20 cellular contexts compared by ENCODE assay signal in the genomic region with DNA sequence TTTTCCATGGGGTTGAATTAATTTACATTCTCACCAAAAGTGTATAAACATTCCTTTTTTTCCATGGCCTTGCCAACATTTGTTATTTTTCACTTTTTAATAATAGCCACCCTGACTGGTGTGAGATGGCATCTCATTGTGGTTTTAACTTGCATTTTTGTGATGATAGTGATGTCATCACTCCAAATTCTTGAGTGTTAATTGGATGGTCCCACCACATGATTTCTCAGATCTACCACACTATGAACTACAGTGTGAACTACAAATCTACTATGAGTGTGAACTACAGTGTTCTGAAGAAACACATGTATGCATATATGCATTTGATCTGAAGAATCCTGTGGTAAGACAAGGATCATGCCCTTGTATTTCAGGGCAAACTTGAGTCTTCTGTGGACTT.
DNase-seq lines count a peak whose midpoint lies in the region; ATAC-seq lines count a peak whose summit lies in the region.
"Had no signal": no experiment of that assay in that cellular context is flagged by ENCODE, and none has a peak within 500 bp of the region (broad histone marks: within the 10 kb centered on the region; RNA-seq: fewer than 3 reads in every experiment).

No MANE protein-coding gene starts in this region.

- DNase-seq in EH (ENCODE audit: low read depth) (peak; percentile 40), LHCN-M2 (ENCODE audit: low read depth) (peak; percentile 15), astrocyte of the hippocampus (ENCODE audit: low read depth, low spot score) (peak; percentile 57), mesenchymal stem cell (peak; percentile 22), NAMALWA (ENCODE audit: low spot score) (no peak)
- DNase-seq: DMS79; HCEC 1CT; MG63; NCI-H1092; NCI-H1436 treated with DMSO at 0.1 percent for 48 hours; NCI-H2081; NCI-H510A; NCI-H748 treated with DMSO at 0.1 percent for 48 hours; NK-92 treated with Interleukin-12 subunit alpha and Interleukin-12 subunit beta, amount 100 ng/mL, for 24 hours; Peyer's patch had no signal

- no peak overlapping the region for H3K9ac ChIP-seq in mesenchymal stem cell (ENCODE audit: low read length)

- H3K27ac ChIP-seq in mesenchymal stem cell (ENCODE audit: low read length, poor library complexity, severe bottlenecking): no peak overlapping the region
- H3K27ac ChIP-seq: Peyer's patch had no signal

- ATAC-seq in GM21423 (IDR thresholded peaks at IDR 0.05; ENCODE audit: unreplicated experiment): no peak
- no peak for ATAC-seq in GM18520 (IDR thresholded peaks at IDR 0.05; ENCODE audit: unreplicated experiment)
- no peak for ATAC-seq in HG03280 (IDR thresholded peaks at IDR 0.05; ENCODE audit: unreplicated experiment)
- ATAC-seq: GM23338, Right ventricle myocardium inferior had no signal

- no peak overlapping the region for H4K8ac ChIP-seq in mesenchymal stem cell (ENCODE audit: low read length)

- no peak overlapping the region for H3K23ac ChIP-seq in mesenchymal stem cell (ENCODE audit: low read length in 2 of 2)

- H2AK5ac ChIP-seq in mesenchymal stem cell (ENCODE audit: low read length, severe bottlenecking): no peak overlapping the region

- no peak overlapping the region for H2AFZ ChIP-seq in mesenchymal stem cell (ENCODE audit: low read depth, low read length)
- H2AFZ ChIP-seq: GM23338 had no signal

- H3K36me3 ChIP-seq in mesenchymal stem cell (ENCODE audit: control insufficient read depth in 1 of 2, insufficient read depth in 2 of 2, low read depth in 1 of 2, low read length in 2 of 2): no peaks in the 10 kb centered on the region
- H3K36me3 ChIP-seq: MG63, Peyer's patch had no signal

- H2BK15ac ChIP-seq in mesenchymal stem cell (ENCODE audit: low read depth, poor library complexity, severe bottlenecking): no peak overlapping the region

- H3K27me3 ChIP-seq in mesenchymal stem cell (ENCODE audit: control insufficient read depth in 1 of 2, insufficient read depth in 1 of 2, low read length in 2 of 2): no peaks in the 10 kb centered on the region
- H3K27me3 ChIP-seq: MG63, Peyer's patch had no signal

- no peaks in the 10 kb centered on the region for H3K79me1 ChIP-seq in mesenchymal stem cell (replicated peaks; ENCODE audit: low read length, poor library complexity, severe bottlenecking)

- no peak overlapping the region for H3K4me2 ChIP-seq in mesenchymal stem cell (ENCODE audit: low read length, poor library complexity, severe bottlenecking)
- H3K4me2 ChIP-seq: GM23338 had no signal

- H2BK120ac ChIP-seq in mesenchymal stem cell (ENCODE audit: low read depth, low read length): no peak overlapping the region

- H3K9me3 ChIP-seq in mesenchymal stem cell (ENCODE audit: control insufficient read depth, low read length): no peaks in the 10 kb centered on the region
- H3K9me3 ChIP-seq: MG63, Peyer's patch had no signal

- H2BK12ac ChIP-seq in mesenchymal stem cell (ENCODE audit: low read length in 2 of 2): no peak overlapping the region

- no peak overlapping the region for H3K4me3 ChIP-seq in mesenchymal stem cell (ENCODE audit: insufficient read depth in 1 of 2, low read depth in 1 of 2, low read length in 2 of 2)
- H3K4me3 ChIP-seq: GM23338, MG63, Peyer's patch had no signal

- no peak overlapping the region for H3K18ac ChIP-seq in mesenchymal stem cell (ENCODE audit: low read depth in 1 of 2, low read length in 2 of 2)

- H4K91ac ChIP-seq in mesenchymal stem cell (ENCODE audit: low read length): no peak overlapping the region

- no peak overlapping the region for H2BK5ac ChIP-seq in mesenchymal stem cell (ENCODE audit: low read depth, low read length, poor library complexity, severe bottlenecking)

- no peak overlapping the region for H3K4ac ChIP-seq in mesenchymal stem cell (ENCODE audit: low read depth in 1 of 2, low read length in 2 of 2)

- no peak overlapping the region for H3K14ac ChIP-seq in mesenchymal stem cell (ENCODE audit: low read length in 2 of 2)

- H3K4me1 ChIP-seq in mesenchymal stem cell (ENCODE audit: control insufficient read depth, insufficient read depth, low read depth, low read length): no peaks in the 10 kb centered on the region
- H3K4me1 ChIP-seq: Peyer's patch had no signal
